9 cellular contexts compared by ENCODE assay signal in the genomic region with DNA sequence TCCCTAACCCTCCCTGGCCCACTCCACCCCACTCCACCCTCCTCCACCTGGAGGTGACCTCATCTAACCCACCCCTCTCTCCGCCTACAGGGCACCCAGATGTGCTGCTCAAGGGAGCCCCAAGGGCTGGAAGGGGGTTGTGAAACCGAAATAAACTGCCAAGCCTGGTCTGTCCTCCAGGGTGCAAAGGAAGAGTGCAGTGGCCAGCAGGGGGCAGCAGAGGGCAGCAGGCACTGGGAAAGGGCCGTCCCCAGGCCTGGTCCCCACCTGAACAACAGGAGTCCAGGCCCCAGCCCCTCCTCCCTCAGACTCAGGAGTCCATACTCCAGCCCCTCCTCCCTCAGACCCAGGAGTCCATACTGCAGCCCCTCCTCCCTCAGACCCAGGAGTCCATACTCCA. TPM values are rescaled to one million over a fixed set of nuclear protein-coding genes. Genes with fewer than 3 reads are reported as not detected.
DNase-seq lines count a peak whose midpoint lies in the region; ATAC-seq and TF ChIP-seq lines count a peak whose summit lies in the region.
"Had no signal": no experiment of that assay in that cellular context is flagged by ENCODE, and none has a peak within 500 bp of the region (broad histone marks: within the 10 kb centered on the region; RNA-seq: fewer than 3 reads in every experiment).

No MANE protein-coding gene starts in this region.

- ATAC-seq in GM19463 (IDR thresholded peaks at IDR 0.05; ENCODE audit: unreplicated experiment): peak; percentile 86

- no peak overlapping the region for H3K27ac ChIP-seq in vagina

- H3K27me3 Mint-ChIP-seq in glutamatergic neuron (ENCODE audit: unreplicated experiment): peaks cover 7% of the 10 kb centered on the region

- peaks cover 5% of the 10 kb centered on the region for H3K4me1 Mint-ChIP-seq in glutamatergic neuron (ENCODE audit: low read depth, unreplicated experiment)

- H3K36me3 Mint-ChIP-seq in glutamatergic neuron (ENCODE audit: unreplicated experiment): no peaks in the 10 kb centered on the region

- peaks cover 6% of the 10 kb centered on the region for H3K4me1 ChIP-seq in vagina

- H3K27me3 ChIP-seq in MG63 (no peaks in the 10 kb centered on the region), vagina (no peaks in the 10 kb centered on the region)

- H3K9me3 Mint-ChIP-seq in glutamatergic neuron (ENCODE audit: unreplicated experiment): peaks cover 3% of the 10 kb centered on the region

- no peak overlapping the region for H3K4me3 ChIP-seq in MG63
- H3K4me3 ChIP-seq in vagina: no peak overlapping the region

- H3K36me3 ChIP-seq in MG63: no peaks in the 10 kb centered on the region
- H3K36me3 ChIP-seq in vagina: no peaks in the 10 kb centered on the region

- TF ChIP-seq CTCF in glutamatergic neuron (IDR thresholded peaks at IDR 0.05; ENCODE audit: partially characterized antibody, unreplicated experiment) (peak; percentile 90), vagina (IDR thresholded peaks at IDR 0.05) (peak; percentile 80 to 91 (median 90))

- TF ChIP-seq POLR2A in vagina (IDR thresholded peaks at IDR 0.05): no peak

- H3K27ac Mint-ChIP-seq in glutamatergic neuron (ENCODE audit: unreplicated experiment): no peak overlapping the region

- intact Hi-C loops in posterior vena cava (cut with DNase I): no loop called here
- intact Hi-C loops in vagina (cut with DNase I): loop anchor here (2.0 kb wide), 1 partner anchor 44 kb away; no protein-coding TSS in a partner anchor

- H3K9me3 ChIP-seq in MG63 (peaks cover 4% of the 10 kb centered on the region), vagina (no peaks in the 10 kb centered on the region)

- DNase-seq in C1 segment of cervical spinal cord (lab: John Stamatoyannopoulos, UW) (peak in 11 of 14 donors; percentile 6 to 69 (median 42)), MG63 (peak; percentile 80), SK-N-DZ (ENCODE audit: low spot score) (peak; percentile 62), glutamatergic neuron (peak; percentile 96), posterior vena cava (ENCODE audit: low spot score) (peak; percentile 95), vagina (ENCODE audit: extremely low spot score in 2 of 2) (no peak)
- DNase-seq in activated naive CD4-positive, alpha-beta T cell (lab: John Stamatoyannopoulos, UW): peak; percentile 56 to 79 (median 74)

- H3K4me3 Mint-ChIP-seq in glutamatergic neuron (ENCODE audit: unreplicated experiment): no peak overlapping the region
- H3K4me3 Mint-ChIP-seq: IgD-negative memory B cell had no signal

RNA-seq across cellular contexts. Expression of a gene that starts 8.4 kb away (rescaled TPM):
- 4.1 and 6.1 TPM in 2 replicates for total RNA-seq in MG63 (2014; rRNA removed; shearing (Covaris generic); ENCODE audit: low replicate concordance)
- 0.13 TPM in 1 of 2 replicates, not detected in the other for polyA plus RNA-seq in SK-N-DZ (2014; cell fraction: cytosol; rRNA removed)
- polyA plus RNA-seq in SK-N-DZ (2014; cell fraction: nucleus; rRNA removed): 0.22 TPM in 1 of 2 replicates, not detected in the other
- 47.1 TPM for total RNA-seq in glutamatergic neuron (ENCODE audit: unreplicated experiment)
- 10 to 100 TPM; 49.6 to 53.8 TPM for total RNA-seq in posterior vena cava
- total RNA-seq in vagina: 57.2 TPM
- polyA plus RNA-seq: IgD-negative memory B cell had no signal

RNA-seq across cellular contexts. Expression of a gene that starts 22.8 kb away (rescaled TPM):
- total RNA-seq in MG63 (2014; rRNA removed; shearing (Covaris generic); ENCODE audit: low replicate concordance): not detected in 2 replicates
- not detected in 2 replicates for polyA plus RNA-seq in SK-N-DZ (2014; cell fraction: cytosol; rRNA removed)
- not detected in 2 replicates for polyA plus RNA-seq in SK-N-DZ (2014; cell fraction: nucleus; rRNA removed)
- total RNA-seq in glutamatergic neuron (ENCODE audit: unreplicated experiment) (not detected), posterior vena cava (not detected), vagina (42.2 TPM)
- polyA plus RNA-seq: IgD-negative memory B cell had no signal

RNA-seq across cellular contexts. Expression of a gene that starts 45.6 kb away (rescaled TPM):
- total RNA-seq in MG63 (2014; rRNA removed; shearing (Covaris generic); ENCODE audit: low replicate concordance): 23.6 and 38.2 TPM in 2 replicates
- polyA plus RNA-seq in SK-N-DZ (2014; cell fraction: cytosol; rRNA removed): 7.6 and 16.4 TPM in 2 replicates
- polyA plus RNA-seq in SK-N-DZ (2014; cell fraction: nucleus; rRNA removed): 3.0 and 4.2 TPM in 2 replicates
- 108 TPM for total RNA-seq in glutamatergic neuron (ENCODE audit: unreplicated experiment)
- total RNA-seq in posterior vena cava: 10 to 100 TPM; 48.9 to 59.8 TPM
- total RNA-seq in vagina: 72.9 TPM
- polyA plus RNA-seq: IgD-negative memory B cell had no signal

RNA-seq across cellular contexts. Expression of a gene that starts 52.0 kb away (rescaled TPM):
- 2.2 and 3.6 TPM in 2 replicates for total RNA-seq in MG63 (2014; rRNA removed; shearing (Covaris generic); ENCODE audit: low replicate concordance)
- polyA plus RNA-seq in SK-N-DZ (2014; cell fraction: cytosol; rRNA removed): 0.08 and 0.69 TPM in 2 replicates
- 0.34 and 1.4 TPM in 2 replicates for polyA plus RNA-seq in SK-N-DZ (2014; cell fraction: nucleus; rRNA removed)
- total RNA-seq in glutamatergic neuron (ENCODE audit: unreplicated experiment) (2.4 TPM), posterior vena cava (10 to 100 TPM; 37.6 to 40.4 TPM), vagina (86.9 TPM)

Comparison
In these comparisons a context has a peak if more than half of its experiments do, and no peak if none do; other contexts are left out.
1. DNase-seq: peak in C1 segment of cervical spinal cord (11 of 14), MG63 (single experiment), SK-N-DZ (single experiment), activated naive CD4-positive, alpha-beta T cell (4 of 4), glutamatergic neuron (single experiment) and posterior vena cava (single experiment); none in vagina (0 of 2).
2. RNA of a gene that starts 22.8 kb away (total RNA-seq): 42.2 TPM in vagina (single experiment); not detected in glutamatergic neuron (single experiment), not detected in posterior vena cava and not detected in MG63; every median in the first group is over 10 times any median in the second.